ENCODE assay signal across 12 cellular contexts in genomic region chr2:213995400-213996105, GRCh38.
DNase-seq lines count a peak whose midpoint lies in the region; ATAC-seq and FAIRE-seq lines count a peak whose summit lies in the region.
"Had no signal": no experiment of that assay in that cellular context is flagged by ENCODE, and none has a peak within 500 bp of the region (broad histone marks: within the 10 kb centered on the region; RNA-seq: fewer than 3 reads in every experiment).

No MANE protein-coding gene starts in this region.

- no peaks in the 10 kb centered on the region for H3K27me3 ChIP-seq in ACC112 (ENCODE audit: insufficient read depth, low read length)
- no peaks in the 10 kb centered on the region for H3K27me3 ChIP-seq in small intestine (ENCODE audit: control insufficient read depth in 2 of 2, insufficient read depth in 2 of 2, low read length in 2 of 2)
- H3K27me3 ChIP-seq: BLaER1 treated with 17β-estradiol and CSF1 and Interleukin-3, amounts not matched to agents 10 nM and 100 nM; neural progenitor cell had no signal

- H3K4me1 ChIP-seq in ACC112 (ENCODE audit: control insufficient read depth, insufficient read depth, low read length, unreplicated experiment): peaks cover 10% of the 10 kb centered on the region
- no peaks in the 10 kb centered on the region for H3K4me1 ChIP-seq in small intestine (ENCODE audit: control insufficient read depth in 2 of 2, insufficient read depth in 1 of 2, low read depth in 1 of 2, low read length in 1 of 2)
- H3K4me1 ChIP-seq: BLaER1 treated with 17β-estradiol and CSF1 and Interleukin-3, amounts not matched to agents 10 nM and 100 nM had no signal

- H3K36me3 ChIP-seq in ACC112 (ENCODE audit: insufficient read depth, low read length) (no peaks in the 10 kb centered on the region), small intestine (ENCODE audit: control insufficient read depth in 2 of 2, insufficient read depth in 2 of 2, low read length in 2 of 2) (no peaks in the 10 kb centered on the region)
- H3K36me3 ChIP-seq: BLaER1 treated with 17β-estradiol and CSF1 and Interleukin-3, amounts not matched to agents 10 nM and 100 nM; neural progenitor cell had no signal

- H3K4me3 ChIP-seq in ACC112 (ENCODE audit: low read depth, low read length) (no peak overlapping the region), small intestine (ENCODE audit: low read depth in 1 of 2, low read length in 2 of 2) (no peak overlapping the region)
- H3K4me3 ChIP-seq: BLaER1 treated with 17β-estradiol and CSF1 and Interleukin-3, amounts not matched to agents 10 nM and 100 nM; neural progenitor cell had no signal

- FAIRE-seq in small intestine (lab: Jason Lieb, UNC): no peak

- 74 to 92% (median 84%) methylated on average over 1 of the region's 1 CpG for WGBS in small intestine, 3 donors

- DNase-seq in HS-5 (ENCODE audit: low read depth): peak; percentile 96
- DNase-seq in amniotic epithelial cell (ENCODE audit: low read depth): peak; percentile 81
- DNase-seq in foreskin melanocyte: peak; percentile 22
- DNase-seq in small intestine: no peak
- DNase-seq in middle frontal gyrus (ENCODE audit: extremely low spot score, low spot score): no peak
- DNase-seq: SHP77 treated with DMSO at 0.1 percent for 48 hours had no signal

- H3K27ac ChIP-seq in ACC112 (ENCODE audit: low read depth, low read length): peak overlapping the region; percentile 39
- H3K27ac ChIP-seq in small intestine (ENCODE audit: low read depth in 1 of 2, low read length in 1 of 2): no peak overlapping the region
- H3K27ac ChIP-seq: BLaER1 treated with 17β-estradiol and CSF1 and Interleukin-3, amounts not matched to agents 10 nM and 100 nM; neural progenitor cell had no signal

- no peaks in the 10 kb centered on the region for H3K79me2 ChIP-seq in ACC112 (ENCODE audit: control insufficient read depth, insufficient read depth, low read length, unreplicated experiment)

- H2AFZ ChIP-seq in ACC112 (ENCODE audit: low read length, unreplicated experiment): peak overlapping the region; percentile 2
- H2AFZ ChIP-seq: neural progenitor cell had no signal

- ATAC-seq in GM18511 (IDR thresholded peaks at IDR 0.05; ENCODE audit: unreplicated experiment): no peak
- ATAC-seq in HG02938 (IDR thresholded peaks at IDR 0.05; ENCODE audit: unreplicated experiment): no peak
- ATAC-seq: stimulated activated memory B cell treated with anti-CD40 and anti-IgM and Interleukin-4, amounts not matched to agents 10 μg/mL and 1 μg/mL and 100 μg/mL, for 72 hours had no signal

- H3K9me3 ChIP-seq in small intestine (ENCODE audit: control insufficient read depth, low read depth): no peaks in the 10 kb centered on the region

Comparison
In these comparisons a context has a peak if more than half of its experiments do, and no peak if none do; other contexts are left out.
1. DNase-seq: peak in HS-5 (single experiment), amniotic epithelial cell (single experiment) and foreskin melanocyte (single experiment); none in small intestine (single experiment) and middle frontal gyrus (single experiment).